ENCODE assay signal across 8 cellular contexts in the genomic region with DNA sequence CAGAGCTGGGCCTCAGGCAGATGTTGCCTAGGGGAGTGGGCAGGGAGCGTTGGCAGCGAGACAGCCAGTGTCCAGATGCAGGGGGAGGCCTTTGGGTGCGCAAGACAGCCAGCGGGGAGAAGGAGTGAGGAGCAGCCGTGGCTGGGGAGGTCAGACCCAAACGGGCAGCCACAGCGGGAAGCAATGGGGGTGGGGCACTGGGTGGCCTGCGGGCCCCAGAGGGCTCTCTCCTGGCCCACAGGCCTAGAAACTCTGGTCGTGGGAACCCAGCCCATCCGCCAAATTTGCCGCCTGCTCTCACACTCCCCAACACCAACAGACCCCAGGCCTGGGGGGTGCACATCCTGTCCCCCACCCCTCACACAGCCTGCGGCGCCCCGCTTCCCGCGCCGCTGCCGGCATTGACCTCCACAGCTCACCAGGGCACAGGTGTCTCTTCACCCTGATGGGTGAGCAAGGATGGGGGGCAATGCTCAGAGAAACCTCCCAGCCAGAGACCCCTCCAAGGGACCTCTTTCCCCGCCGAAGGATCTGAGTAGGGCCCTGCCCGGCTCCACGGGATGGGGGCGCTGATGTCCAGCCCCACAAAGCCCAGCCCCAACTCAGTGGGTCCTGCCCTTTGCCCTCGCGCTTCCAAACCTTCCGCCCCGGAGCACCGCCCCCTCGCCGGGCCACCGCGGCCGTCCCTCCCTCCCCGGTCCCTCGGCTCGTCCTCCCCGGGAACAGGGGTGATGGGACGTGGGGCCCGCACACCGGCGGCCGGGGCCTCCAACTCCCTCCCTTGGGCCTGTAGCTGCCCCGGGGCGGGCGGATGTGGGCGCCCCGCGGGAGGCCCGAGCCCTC. TPM values are rescaled to one million over a fixed set of nuclear protein-coding genes. Genes with fewer than 3 reads are reported as not detected.
A peak's percentile ranks its signal among the peaks of the same experiment; 100 is the strongest.
DNase-seq lines count a peak whose midpoint lies in the region; ATAC-seq and TF ChIP-seq lines count a peak whose summit lies in the region.

No MANE protein-coding gene starts in this region.

- ATAC-seq in GM19455 (IDR thresholded peaks at IDR 0.05; ENCODE audit: unreplicated experiment) (peak; percentile 40), natural killer cell (peak; percentile 33 to 49 (median 47))

- H3K36me3 Mint-ChIP-seq in natural killer cell: no peaks in the 10 kb centered on the region

- H3K27ac Mint-ChIP-seq in natural killer cell: peak overlapping the region; percentile 91 to 92

- intact Hi-C loops in esophagus squamous epithelium (cut with DNase I) (no loop called here), natural killer cell (cut with micrococcal nuclease) (loop anchor here (2.0 to 10.0 kb wide), 3 partner anchors 18 to 604 kb away; no protein-coding TSS in a partner anchor), vagina (cut with DNase I) (no loop called here)

- DNase-seq in BJ (ENCODE audit: low read depth) (no peak), LHCN-M2 (ENCODE audit: low read depth) (peak; percentile 58), esophagus squamous epithelium (lab: John Stamatoyannopoulos, UW) (no peak), natural killer cell (peak; percentile 59), vagina (ENCODE audit: extremely low spot score in 2 of 2) (no peak), DMS153 (lab: John Stamatoyannopoulos, UW) (no peak)
- DNase-seq in activated CD8-positive, alpha-beta memory T cell treated with anti-CD3 and anti-CD28 coated beads, Interleukin-2, amount 50 U/mL, for 4 hours: peak; percentile 48

- no peaks in the 10 kb centered on the region for H3K9me3 Mint-ChIP-seq in natural killer cell

- CTCF ChIA-PET in BJ (lab: Yijun Ruan, JAX): interaction anchor here (0.7 to 4.6 kb wide), 9 partner anchors 9 to 102 kb away, joined by 3 to 41 read pairs (median 5); no protein-coding TSS in a partner anchor

- H3K9me3 ChIP-seq in esophagus squamous epithelium: no peaks in the 10 kb centered on the region
- H3K9me3 ChIP-seq in vagina: no peaks in the 10 kb centered on the region

- no peaks in the 10 kb centered on the region for H3K27me3 ChIP-seq in BJ (ENCODE audit: control insufficient read depth, insufficient read depth, low read length)
- no peaks in the 10 kb centered on the region for H3K27me3 ChIP-seq in esophagus squamous epithelium
- no peaks in the 10 kb centered on the region for H3K27me3 ChIP-seq in vagina

- H3K4me1 ChIP-seq in esophagus squamous epithelium (peaks cover 77 to 93% (median 81%) of the 10 kb centered on the region in 3 donors), vagina (peaks cover 84% of the 10 kb centered on the region)

- H3K4me3 Mint-ChIP-seq in natural killer cell: peak overlapping the region; percentile 97

- no peaks in the 10 kb centered on the region for H3K27me3 Mint-ChIP-seq in natural killer cell (ENCODE audit: low read depth in 2 of 2)

- POLR2A ChIA-PET in BJ (lab: Charles Lee): interaction anchor here (0.9 to 1.4 kb wide), 2 partner anchors 10 to 11 kb away, joined by 5 to 7 read pairs; no protein-coding TSS in a partner anchor

- TF ChIP-seq CTCF in BJ (IDR thresholded peaks at IDR 0.05; ENCODE audit: insufficient read depth, low read depth, low read length) (peak; percentile 43), esophagus squamous epithelium (IDR thresholded peaks at IDR 0.05) (peak in 2 of 6 experiments; percentile 16 to 21), natural killer cell (IDR thresholded peaks at IDR 0.05) (no peak), vagina (IDR thresholded peaks at IDR 0.05) (peak in 1 of 3 experiments; percentile 16)

- H3K4me3 ChIP-seq in BJ (ENCODE audit: low read depth, low read length) (peak overlapping the region; percentile 68), esophagus squamous epithelium (peak overlapping the region; percentile 64 to 95 (median 82)), vagina (peak overlapping the region; percentile 79 to 96)

- 0 to 8% methylated on average over 2 to 8 of the region's 49 CpGs for WGBS in esophagus squamous epithelium, 2 donors

- peaks cover 52 to 57% of the 10 kb centered on the region in 2 donors for H3K4me1 Mint-ChIP-seq in natural killer cell

- peak overlapping the region; percentile 96 to 99 (median 98) for H3K27ac ChIP-seq in esophagus squamous epithelium
- H3K27ac ChIP-seq in vagina: peak overlapping the region; percentile 99

- H3K36me3 ChIP-seq in BJ (ENCODE audit: control insufficient read depth, insufficient read depth, low read length): peaks cover 9% of the 10 kb centered on the region
- no peaks in the 10 kb centered on the region for H3K36me3 ChIP-seq in esophagus squamous epithelium
- H3K36me3 ChIP-seq in vagina: no peaks in the 10 kb centered on the region

- TF ChIP-seq POLR2A in esophagus squamous epithelium (IDR thresholded peaks at IDR 0.05) (peak in 2 of 4 donors; percentile 20 to 52), vagina (IDR thresholded peaks at IDR 0.05) (peak in 1 of 2 donors; percentile 14)

RNA-seq across cellular contexts. Expression of gene HDAC7, which starts 0.8 kb away (rescaled TPM):
- 28.2 and 67.0 TPM in 2 replicates for polyA plus RNA-seq in BJ (2011; rRNA removed)
- 34.9 and 35.2 TPM in 2 replicates for polyA minus RNA-seq in BJ (2011; rRNA and poly(A)+ RNA removed)
- total RNA-seq in LHCN-M2 (2014; rRNA removed): 26.3 and 27.1 TPM in 2 replicates
- 51.8 TPM for polyA plus RNA-seq in LHCN-M2 (2012)
- 10 to 100 TPM; 19.8 to 37.2 (median 24.0) TPM for total RNA-seq in esophagus squamous epithelium
- 100 to 1,000 TPM; 141 to 235 (median 147) TPM for total RNA-seq in natural killer cell
- total RNA-seq in vagina: 67.0 TPM

RNA-seq across cellular contexts. Expression of gene SLC48A1, which starts 45.9 kb away (rescaled TPM):
- 11.4 and 16.6 TPM in 2 replicates for polyA plus RNA-seq in BJ (2011; rRNA removed)
- polyA minus RNA-seq in BJ (2011; rRNA and poly(A)+ RNA removed): 11.3 and 16.0 TPM in 2 replicates
- 3.3 and 6.1 TPM in 2 replicates for total RNA-seq in LHCN-M2 (2014; rRNA removed)
- polyA plus RNA-seq in LHCN-M2 (2012): 8.0 TPM
- 10 to 100 TPM; 18.9 to 35.4 (median 25.4) TPM for total RNA-seq in esophagus squamous epithelium
- 1 to 10 TPM; 2.0 to 4.4 (median 3.4) TPM for total RNA-seq in natural killer cell
- 20.9 TPM for total RNA-seq in vagina

Comparison
In these comparisons a context has a peak if more than half of its experiments do, and no peak if none do; other contexts are left out.
1. DNase-seq: peak in LHCN-M2 (single experiment), activated CD8-positive, alpha-beta memory T cell treated with anti-CD3 and anti-CD28 coated beads, Interleukin-2, amount 50 U/mL, for 4 hours (single experiment) and natural killer cell (single experiment); none in BJ (single experiment), esophagus squamous epithelium (single experiment), vagina (0 of 2) and DMS153 (single experiment).
2. Peak in every context shown above with its lines, with median percentiles within 50 percentile points of each other: H3K4me3 ChIP-seq.